ENCODE assay signal across 1 cellular context in the genomic region with DNA sequence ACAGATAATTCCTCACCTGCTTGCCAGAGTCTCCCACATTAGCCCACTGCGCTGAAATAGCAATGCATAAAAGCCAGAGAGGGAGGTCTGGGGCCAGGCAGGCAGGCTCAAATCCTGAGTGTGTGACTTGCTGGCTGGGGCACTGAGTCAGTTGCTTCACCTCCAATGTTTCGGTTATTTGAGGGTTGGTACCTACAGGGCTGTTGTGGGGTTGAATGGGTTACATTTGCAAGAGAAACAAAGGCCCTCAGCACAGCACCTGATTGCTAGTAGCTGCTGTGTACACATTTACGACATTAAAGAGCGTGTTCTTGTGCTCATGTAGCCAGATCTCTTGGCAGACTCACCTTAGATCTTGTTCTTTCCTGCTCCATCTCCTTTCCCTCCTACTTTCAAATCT.
TF ChIP-seq lines count a peak whose summit lies in the region.

No MANE protein-coding gene starts in this region.

TF ChIP-seq in WTC11, 78 proteins besides CTCF, POLR2A, EP300 and RAD21 (continued from another document):
- TF ChIP-seq, protein P1, sequence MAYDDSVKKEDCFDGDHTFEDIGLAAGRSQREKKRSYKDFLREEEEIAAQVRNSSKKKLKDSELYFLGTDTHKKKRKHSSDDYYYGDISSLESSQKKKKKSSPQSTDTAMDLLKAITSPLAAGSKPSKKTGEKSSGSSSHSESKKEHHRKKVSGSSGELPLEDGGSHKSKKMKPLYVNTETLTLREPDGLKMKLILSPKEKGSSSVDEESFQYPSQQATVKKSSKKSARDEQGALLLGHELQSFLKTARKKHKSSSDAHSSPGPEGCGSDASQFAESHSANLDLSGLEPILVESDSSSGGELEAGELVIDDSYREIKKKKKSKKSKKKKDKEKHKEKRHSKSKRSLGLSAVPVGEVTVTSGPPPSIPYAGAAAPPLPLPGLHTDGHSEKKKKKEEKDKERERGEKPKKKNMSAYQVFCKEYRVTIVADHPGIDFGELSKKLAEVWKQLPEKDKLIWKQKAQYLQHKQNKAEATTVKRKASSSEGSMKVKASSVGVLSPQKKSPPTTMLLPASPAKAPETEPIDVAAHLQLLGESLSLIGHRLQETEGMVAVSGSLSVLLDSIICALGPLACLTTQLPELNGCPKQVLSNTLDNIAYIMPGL (CRISPR knock-in tag; IDR thresholded peaks at IDR 0.05), result no peak
- TF ChIP-seq, protein P2, sequence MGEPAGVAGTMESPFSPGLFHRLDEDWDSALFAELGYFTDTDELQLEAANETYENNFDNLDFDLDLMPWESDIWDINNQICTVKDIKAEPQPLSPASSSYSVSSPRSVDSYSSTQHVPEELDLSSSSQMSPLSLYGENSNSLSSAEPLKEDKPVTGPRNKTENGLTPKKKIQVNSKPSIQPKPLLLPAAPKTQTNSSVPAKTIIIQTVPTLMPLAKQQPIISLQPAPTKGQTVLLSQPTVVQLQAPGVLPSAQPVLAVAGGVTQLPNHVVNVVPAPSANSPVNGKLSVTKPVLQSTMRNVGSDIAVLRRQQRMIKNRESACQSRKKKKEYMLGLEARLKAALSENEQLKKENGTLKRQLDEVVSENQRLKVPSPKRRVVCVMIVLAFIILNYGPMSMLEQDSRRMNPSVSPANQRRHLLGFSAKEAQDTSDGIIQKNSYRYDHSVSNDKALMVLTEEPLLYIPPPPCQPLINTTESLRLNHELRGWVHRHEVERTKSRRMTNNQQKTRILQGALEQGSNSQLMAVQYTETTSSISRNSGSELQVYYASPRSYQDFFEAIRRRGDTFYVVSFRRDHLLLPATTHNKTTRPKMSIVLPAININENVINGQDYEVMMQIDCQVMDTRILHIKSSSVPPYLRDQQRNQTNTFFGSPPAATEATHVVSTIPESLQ (CRISPR knock-in tag; IDR thresholded peaks at IDR 0.05), result no peak
- TF ChIP-seq E2F4 (CRISPR knock-in tag; IDR thresholded peaks at IDR 0.05; ENCODE audit: borderline replicate concordance, low read depth) (no peak), E2F1 (CRISPR knock-in tag; IDR thresholded peaks at IDR 0.05) (no peak), TEAD4 (CRISPR knock-in tag; IDR thresholded peaks at IDR 0.05) (no peak), ELF4 (CRISPR knock-in tag; IDR thresholded peaks at IDR 0.05; ENCODE audit: low read depth) (no peak), ZNF416 (CRISPR knock-in tag; IDR thresholded peaks at IDR 0.05) (no peak), HMGA2 (CRISPR knock-in tag; IDR thresholded peaks at IDR 0.05) (no peak)
- TF ChIP-seq, protein P3, sequence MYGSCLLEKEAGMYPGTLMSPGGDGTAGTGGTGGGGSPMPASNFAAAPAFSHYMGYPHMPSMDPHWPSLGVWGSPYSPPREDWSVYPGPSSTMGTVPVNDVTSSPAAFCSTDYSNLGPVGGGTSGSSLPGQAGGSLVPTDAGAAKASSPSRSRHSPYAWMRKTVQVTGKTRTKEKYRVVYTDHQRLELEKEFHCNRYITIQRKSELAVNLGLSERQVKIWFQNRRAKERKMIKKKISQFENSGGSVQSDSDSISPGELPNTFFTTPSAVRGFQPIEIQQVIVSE (CRISPR knock-in tag; IDR thresholded peaks at IDR 0.05; ENCODE audit: borderline replicate concordance), result no peak
- TF ChIP-seq, protein P4, sequence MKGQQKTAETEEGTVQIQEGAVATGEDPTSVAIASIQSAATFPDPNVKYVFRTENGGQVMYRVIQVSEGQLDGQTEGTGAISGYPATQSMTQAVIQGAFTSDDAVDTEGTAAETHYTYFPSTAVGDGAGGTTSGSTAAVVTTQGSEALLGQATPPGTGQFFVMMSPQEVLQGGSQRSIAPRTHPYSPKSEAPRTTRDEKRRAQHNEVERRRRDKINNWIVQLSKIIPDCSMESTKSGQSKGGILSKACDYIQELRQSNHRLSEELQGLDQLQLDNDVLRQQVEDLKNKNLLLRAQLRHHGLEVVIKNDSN (CRISPR knock-in tag; IDR thresholded peaks at IDR 0.05), result no peak
